27 cellular contexts compared by ENCODE assay signal in the genomic region with DNA sequence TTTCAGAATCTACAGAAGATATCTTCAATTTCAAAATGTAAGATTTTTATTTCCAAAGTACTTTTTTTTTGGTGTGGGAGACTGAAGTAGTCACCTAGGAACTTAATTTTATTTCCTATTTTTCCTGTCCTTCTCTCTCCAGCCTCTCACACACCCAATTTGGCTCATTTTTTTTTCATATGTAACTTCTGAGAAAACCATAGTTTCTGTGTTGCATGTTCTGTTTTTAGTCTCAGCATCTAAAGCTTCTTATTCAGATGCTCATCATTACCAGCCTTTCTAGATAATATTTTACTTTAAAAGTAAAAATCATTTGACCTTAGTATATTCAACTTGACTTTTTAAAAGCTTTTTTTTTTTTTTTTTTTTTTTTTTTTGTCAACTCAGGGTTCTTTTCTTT.
"Had no signal": no experiment of that assay in that cellular context is flagged by ENCODE, and none has a peak within 500 bp of the region (broad histone marks: within the 10 kb centered on the region; RNA-seq: fewer than 3 reads in every experiment).

No MANE protein-coding gene starts in this region.

- H3K4me1 ChIP-seq: ascending aorta had no signal

- DNase-seq: activated CD4-positive, alpha-beta T cell treated with anti-CD3 and anti-CD28 coated beads, Interleukin-2, amount 10 ng/mL, durations not matched to agents 24 days and 14 days; activated CD4-positive, alpha-beta T cell treated with anti-CD3 and anti-CD28 coated beads, Interleukin-2, amount 50 U/mL, for 4 hours; activated CD8-positive, alpha-beta T cell treated with anti-CD3 and anti-CD28 coated beads for 36 hours; activated effector memory CD4-positive, alpha-beta T cell treated with anti-CD3 and anti-CD28 coated beads, Interleukin-2, amount 50 U/mL, for 16 hours; activated naive CD4-positive, alpha-beta T cell; activated naive CD8-positive, alpha-beta T cell treated with anti-CD3 and anti-CD28 coated beads, Interleukin-2, amount 10 ng/mL, durations not matched to agents 7 days and 5 days; activated T-cell treated with anti-CD3 and anti-CD28 coated beads, Interleukin-2, amount 50 U/mL, for 1 hour; activated T-cell treated with anti-CD3 and anti-CD28 coated beads, Interleukin-2, amount 50 U/mL, for 72 hours; amygdala; MG63; NCI-H1105 treated with DMSO at 0.1 percent for 48 hours; NCI-H1436; NCI-H1694; NCI-H2081 treated with DMSO at 0.1 percent for 48 hours; NCI-H226; NCI-H446 treated with DMSO at 0.1 percent for 48 hours; NCI-H524; NCI-H82; SIG-M5 had no signal

- H3K4me2 ChIP-seq: PC-9 had no signal

- H3K4me3 ChIP-seq: ascending aorta, cardiac muscle cell, MG63, PC-9 had no signal

- FAIRE-seq: RCC 7860, TTC549 had no signal

- H3K9me3 ChIP-seq: ascending aorta, MG63 had no signal

- ATAC-seq: activated CD8-positive, alpha-beta T cell treated with anti-CD3 and anti-CD28 coated beads for 36 hours; activated T-cell treated with anti-CD3 and anti-CD28 coated beads, Interleukin-2, amount 50 U/mL, for 72 hours; activated T-helper 17 cell treated with anti-CD3 and anti-CD28 coated beads, Interleukin-2, amount 50 U/mL, for 72 hours; Right ventricle myocardium inferior had no signal

- H3K27me3 ChIP-seq: ascending aorta, cardiac muscle cell, MG63 had no signal

- H3K36me3 ChIP-seq: ascending aorta, cardiac muscle cell, MG63 had no signal

- H3K27ac ChIP-seq: ascending aorta, cardiac muscle cell, PC-9, RWPE1 had no signal

- H2AFZ ChIP-seq: PC-9 had no signal
